In the genomic region with DNA sequence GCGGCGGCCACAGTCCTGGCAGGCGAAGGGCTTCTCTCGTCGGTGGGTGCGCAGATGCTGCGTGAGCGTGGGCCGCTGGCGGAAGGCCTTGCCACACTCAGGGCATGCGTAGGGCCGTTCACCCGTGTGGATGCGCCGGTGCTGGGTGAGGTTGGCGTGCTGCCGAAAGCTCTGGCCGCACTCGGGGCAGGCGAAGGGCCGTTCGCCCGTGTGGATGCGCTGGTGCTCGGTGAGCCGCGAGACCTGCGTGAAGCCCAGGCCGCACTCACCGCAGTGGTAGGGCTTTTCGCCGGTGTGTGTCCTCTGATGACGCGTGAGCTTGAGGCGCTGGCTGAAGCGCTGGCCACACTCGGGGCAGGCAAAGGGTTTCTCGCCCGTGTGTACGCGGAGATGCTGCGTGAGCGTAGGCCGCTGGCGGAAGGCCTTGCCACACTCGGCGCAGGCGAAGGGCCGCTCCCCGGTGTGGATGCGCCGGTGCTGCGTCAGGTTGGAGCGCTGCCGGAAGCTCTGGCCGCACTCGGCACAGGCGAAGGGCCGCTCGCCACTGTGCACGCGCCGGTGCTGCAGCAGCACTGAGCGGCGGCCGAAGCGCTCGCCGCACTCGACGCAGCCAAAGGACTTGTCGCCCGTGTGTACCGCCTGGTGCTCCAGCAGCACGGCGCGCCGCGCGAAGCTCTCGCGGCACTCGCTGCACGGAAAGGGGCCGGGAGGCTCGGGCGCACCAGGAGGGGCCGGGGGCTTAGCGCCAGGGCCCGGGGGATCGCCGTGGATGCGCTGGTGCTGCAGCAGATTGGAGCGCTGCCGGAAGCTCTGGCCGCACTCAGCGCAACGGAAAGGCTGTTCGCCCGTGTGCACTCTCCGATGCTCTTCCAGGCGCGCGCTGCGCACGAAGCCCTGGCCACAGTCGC, we compare ENCODE assay signal across 9 cellular contexts. TPM values are rescaled to one million over a fixed set of nuclear protein-coding genes. Genes with fewer than 3 reads are reported as not detected.
DNase-seq lines count a peak whose midpoint lies in the region; ATAC-seq, FAIRE-seq and TF ChIP-seq lines count a peak whose summit lies in the region.
"Had no signal": no experiment of that assay in that cellular context is flagged by ENCODE, and none has a peak within 500 bp of the region (broad histone marks: within the 10 kb centered on the region; RNA-seq: fewer than 3 reads in every experiment).

No MANE protein-coding gene starts in this region.

- TF ChIP-seq POLR2A in K562 (conservative IDR thresholded peaks at IDR 0.05) = no peak

- DNase-seq in SK-N-SH (peak; percentile 60), K562 (ENCODE audit: extremely low read depth in 1 of 4, low spot score in 3 of 4) (no peak), left kidney (ENCODE audit: low read depth, low spot score) (peak; percentile 76), hepatic stellate cell (ENCODE audit: low spot score) (no peak), NCI-H1436 treated with DMSO at 0.1 percent for 48 hours (lab: John Stamatoyannopoulos, UW) (no peak), SHP77 treated with DMSO at 0.1 percent for 48 hours (lab: John Stamatoyannopoulos, UW) (no peak)

- H3K36me3 ChIP-seq in SK-N-SH (replicated peaks in 1 of 2; ENCODE audit: control insufficient read depth in 1 of 2, insufficient read depth in 2 of 2, low read length in 1 of 2) (peaks cover 3 to 12% of the 10 kb centered on the region in 2 experiments), K562 (ENCODE audit: control insufficient read depth, insufficient read depth, low read length) (peaks cover 11% of the 10 kb centered on the region; the same call in 2 of the 3 replicates)

- H3K9ac ChIP-seq in SK-N-SH (no peak overlapping the region), K562 (ENCODE audit: insufficient read depth in 1 of 2, low read depth in 2 of 2, low read length in 2 of 2) (no peak overlapping the region; a peak in 1 of 4 replicates)

- no TSS peak for BruUV-seq in K562 (replicated peaks; lab: Mats Ljungman, UMichigan)

- intact Hi-C loops in K562 (cut with micrococcal nuclease) = no loop called here

- H3K27ac ChIP-seq in SK-N-SH (ENCODE audit: low read depth in 2 of 2, low read length in 1 of 2) = peak overlapping the region in 1 of 2 experiments; percentile 78; a peak in 1 of 4 replicates
- no peak overlapping the region for H3K27ac ChIP-seq in K562 (ENCODE audit: extremely low read depth, low read depth, low read length)
- peak overlapping the region; percentile 73 for H3K27ac ChIP-seq in temporal lobe (ENCODE audit: low read depth, low read length)

- WGBS in SK-N-SH (ENCODE audit: low lambda C conversion rate) = 56% methylated on average over 32 of the region's 107 CpGs
- WGBS in K562 (ENCODE audit: insufficient coverage, low coverage, missing lambda C conversion rate) = 97% methylated on average over 43 of the region's 107 CpGs

- H3K9me3 ChIP-seq in SK-N-SH (no peaks in the 10 kb centered on the region), K562 (replicated peaks; ENCODE audit: control insufficient read depth, insufficient read depth, low read depth, low read length) (no peaks in the 10 kb centered on the region)

- ATAC-seq in SK-N-SH treated with all-trans-retinoic acid at 6 μM for 48 hours = no peak
- ATAC-seq in K562 = no peak

- H4K20me1 ChIP-seq in SK-N-SH (ENCODE audit: insufficient read depth) (0 out of 2 replicates have a peak, but pooled peaks cover 5% of the 10 kb centered on the region), K562 (replicated peaks; ENCODE audit: control insufficient read depth, insufficient read depth, low read length) (no peaks in the 10 kb centered on the region)

- no peaks in the 10 kb centered on the region for H3K27me3 ChIP-seq in SK-N-SH (ENCODE audit: insufficient read depth)
- no peaks in the 10 kb centered on the region for H3K27me3 ChIP-seq in K562 (ENCODE audit: control insufficient read depth in 2 of 2, insufficient read depth in 2 of 2, low read length in 2 of 2)

- TF ChIP-seq CTCF in SK-N-SH (IDR thresholded peaks at IDR 0.05) (no peak), K562 (IDR thresholded peaks at IDR 0.05 in 2 of 3, conservative IDR thresholded peaks at IDR 0.05 in 1 of 3; ENCODE audit: insufficient read depth in 2 of 3, low read depth in 1 of 3, low read length in 3 of 3) (no peak)

- peaks cover 7 to 43% of the 10 kb centered on the region in 2 experiments; a peak in 3 of 4 replicates for H3K4me1 ChIP-seq in SK-N-SH (ENCODE audit: control insufficient read depth in 1 of 2, insufficient read depth in 2 of 2, low read depth in 1 of 2, low read length in 1 of 2)
- peaks cover 8 to 38% of the 10 kb centered on the region in 2 experiments; a peak in 4 of 5 replicates for H3K4me1 ChIP-seq in K562 (replicated peaks in 1 of 2; ENCODE audit: control insufficient read depth in 2 of 2, insufficient read depth in 2 of 2, low read length in 2 of 2)

- CTCF ChIA-PET in SK-N-SH (lab: Yijun Ruan, JAX) = interaction anchor here (0.7 to 1.5 kb wide), 3 partner anchors 17 to 167 kb away, joined by 3 to 9 read pairs (median 3); a partner anchor contains a TSS
- CTCF ChIA-PET in K562 (lab: Yijun Ruan, JAX; ENCODE audit: low intra/inter-chr PET ratio) = interaction anchor here (0.7 kb wide), 1 partner anchor 19 kb away, joined by 3 read pairs; no protein-coding TSS in a partner anchor

- H3K9me1 ChIP-seq in K562 (ENCODE audit: control insufficient read depth, insufficient read depth, low read length) = no peaks in the 10 kb centered on the region

- in situ Hi-C loops in K562 (cut with MboI) = no loop called here

- H3K4me2 ChIP-seq in SK-N-SH (no peak overlapping the region), K562 (ENCODE audit: insufficient read depth, low read length) (no peak overlapping the region)

- H2AFZ ChIP-seq in SK-N-SH (ENCODE audit: low read depth) (no peak overlapping the region), K562 (ENCODE audit: low read depth, low read length) (no peak overlapping the region)

- peaks cover 22% of the 10 kb centered on the region for H3F3A ChIP-seq in SK-N-SH (replicated peaks; ENCODE audit: insufficient read depth)

- TF ChIP-seq RAD21 in SK-N-SH (IDR thresholded peaks at IDR 0.05; ENCODE audit: low read length) (no peak), K562 (CRISPR knock-in tag; conservative IDR thresholded peaks at IDR 0.05 in 1 of 2, IDR thresholded peaks at IDR 0.05 in 1 of 2) (no peak)

- H3K79me2 ChIP-seq in SK-N-SH (ENCODE audit: insufficient read depth) (peaks cover 13% of the 10 kb centered on the region), K562 (ENCODE audit: control insufficient read depth, insufficient read depth, low read length) (peaks cover 28% of the 10 kb centered on the region)

- POLR2A ChIA-PET in SK-N-SH (lab: Yijun Ruan, JAX) (interaction anchor here (1.1 to 5.7 kb wide), 6 partner anchors 8 to 43 kb away, joined by 3 to 35 read pairs (median 5); a partner anchor contains a TSS), K562 (lab: Yijun Ruan, JAX) (interaction anchor here (0.9 kb wide), 1 partner anchor 9 kb away, joined by 3 read pairs; no protein-coding TSS in a partner anchor)

- FAIRE-seq in K562 (lab: Jason Lieb, UNC) = no peak
- FAIRE-seq: A204.1 had no signal

- TF ChIP-seq EP300 in SK-N-SH (IDR thresholded peaks at IDR 0.05; ENCODE audit: borderline replicate concordance in 1 of 2, low read depth in 1 of 2, low read length in 1 of 2) = no peak
- no peak for TF ChIP-seq EP300 in K562 (IDR thresholded peaks at IDR 0.05; ENCODE audit: low read length)

- H3K4me3 ChIP-seq in SK-N-SH (ENCODE audit: low read depth in 2 of 2, low read length in 1 of 2) (peak overlapping the region in 1 of 2 experiments; percentile 10; a peak in 1 of 4 replicates), K562 (no peak overlapping the region)

- H3K9me2 ChIP-seq in SK-N-SH = no peaks in the 10 kb centered on the region

RNA-seq across cellular contexts. Expression of a gene that starts 4.0 kb away (rescaled TPM):
- 109 and 135 TPM in 2 replicates for polyA plus RNA-seq in SK-N-SH (2012; rRNA removed)
- 102 and 103 TPM in 2 replicates for polyA plus RNA-seq in SK-N-SH (2012; cell fraction: cytosol; rRNA removed)
- polyA plus RNA-seq in SK-N-SH (2012; cell fraction: nucleus; rRNA removed) = 128 and 133 TPM in 2 replicates
- 47.2 and 87.3 TPM in 2 replicates for total RNA-seq in K562 (2011; cell fraction: chromatin; rRNA removed; ENCODE audit: low replicate concordance)
- 77.7 and 87.6 TPM in 2 replicates for total RNA-seq in K562 (2011; cell fraction: nucleolus; rRNA removed)
- 51.2 and 56.4 TPM in 2 replicates for total RNA-seq in K562 (2011; cell fraction: nucleoplasm; rRNA removed)
- total RNA-seq in K562 (2014; rRNA removed) = 101 and 139 TPM in 2 replicates
- total RNA-seq in K562 (2014; rRNA removed; fragmentation: Illumina TruSeq; extraction: Trizol) = 79.2 and 81.1 TPM in 2 replicates
- total RNA-seq in K562 (2015; rRNA removed; fragmentation: Illumina TruSeq; extraction: Trizol) = 85.7 and 86.5 TPM in 2 replicates
- 127 and 131 TPM in 2 replicates for total RNA-seq in K562 (2021)
- 92.0 and 117 TPM in 2 replicates for polyA plus RNA-seq in K562 (2011; rRNA removed)
- 81.3 and 96.5 TPM in 2 replicates for polyA plus RNA-seq in K562 (2011; cell fraction: cytosol; rRNA removed)
- polyA plus RNA-seq in K562 (2011; cell fraction: nucleus; rRNA removed) = 119 and 126 TPM in 2 replicates
- polyA plus RNA-seq in K562 (2012) = 112 and 160 TPM in 2 replicates
- polyA plus RNA-seq in K562 (2014; fragmentation: Illumina TruSeq; extraction: Trizol) = 137 and 163 TPM in 2 replicates
- 1 to 10 TPM in 1 of 2 experiments, under 1 TPM in 1; 0.92 to 1.5 TPM for polyA plus RNA-seq in K562 (2014; fragmentation: Nextera tagmentation; extraction: Ambion mirVana)
- polyA plus RNA-seq in K562 (2014; rRNA removed) = 84.8 and 96.4 TPM in 2 replicates
- 69.1 and 92.2 TPM in 2 replicates for polyA minus RNA-seq in K562 (2011; rRNA and poly(A)+ RNA removed)
- polyA minus RNA-seq in K562 (2011; cell fraction: cytosol; rRNA and poly(A)+ RNA removed) = 57.2 and 68.0 TPM in 2 replicates
- 15.5 and 29.4 TPM in 2 replicates for polyA minus RNA-seq in K562 (2011; cell fraction: nucleus; rRNA and poly(A)+ RNA removed)
- total RNA-seq in temporal lobe = 37.1 TPM

RNA-seq across cellular contexts. Expression of a gene that starts 7.5 kb away (rescaled TPM):
- polyA plus RNA-seq in SK-N-SH (2012; rRNA removed) (308 and 381 TPM in 2 replicates), K562 (2011; rRNA removed) (81.7 and 86.7 TPM in 2 replicates), K562 (2014; fragmentation: Illumina TruSeq; extraction: Trizol) (110 and 112 TPM in 2 replicates), K562 (2014; fragmentation: Nextera tagmentation; extraction: Ambion mirVana) (10 to 100 TPM; 57.6 to 71.1 TPM), K562 (2014; rRNA removed) (154 and 159 TPM in 2 replicates)
- polyA plus RNA-seq in SK-N-SH (2012; cell fraction: cytosol; rRNA removed) = 350 and 388 TPM in 2 replicates
- polyA plus RNA-seq in SK-N-SH (2012; cell fraction: nucleus; rRNA removed) = 218 and 251 TPM in 2 replicates
- total RNA-seq in K562 (2011; cell fraction: chromatin; rRNA removed; ENCODE audit: low replicate concordance) = 34.9 and 55.0 TPM in 2 replicates
- total RNA-seq in K562 (2011; cell fraction: nucleolus; rRNA removed) = 42.5 and 47.5 TPM in 2 replicates
- total RNA-seq in K562 (2011; cell fraction: nucleoplasm; rRNA removed) = 36.2 and 43.3 TPM in 2 replicates
- total RNA-seq in K562 (2014; rRNA removed) (127 and 142 TPM in 2 replicates), K562 (2014; rRNA removed; fragmentation: Illumina TruSeq; extraction: Trizol) (49.3 and 58.4 TPM in 2 replicates), K562 (2015; rRNA removed; fragmentation: Illumina TruSeq; extraction: Trizol) (86.9 and 87.2 TPM in 2 replicates), K562 (2021) (88.4 and 89.8 TPM in 2 replicates), temporal lobe (48.7 TPM)
- 111 and 116 TPM in 2 replicates for polyA plus RNA-seq in K562 (2011; cell fraction: cytosol; rRNA removed)
- polyA plus RNA-seq in K562 (2011; cell fraction: nucleus; rRNA removed) = 72.3 and 77.4 TPM in 2 replicates
- polyA plus RNA-seq in K562 (2012) = 122 and 150 TPM in 2 replicates
- 162 and 173 TPM in 2 replicates for polyA minus RNA-seq in K562 (2011; rRNA and poly(A)+ RNA removed)
- 59.5 and 70.2 TPM in 2 replicates for polyA minus RNA-seq in K562 (2011; cell fraction: cytosol; rRNA and poly(A)+ RNA removed)
- polyA minus RNA-seq in K562 (2011; cell fraction: nucleus; rRNA and poly(A)+ RNA removed) = 15.3 and 24.0 TPM in 2 replicates

RNA-seq across cellular contexts. Expression of a gene that starts 10.8 kb away (rescaled TPM):
- polyA plus RNA-seq in SK-N-SH (2012; rRNA removed) (31.8 and 38.4 TPM in 2 replicates), K562 (2011; rRNA removed) (17.0 and 25.4 TPM in 2 replicates), K562 (2014; fragmentation: Illumina TruSeq; extraction: Trizol) (13.4 and 15.1 TPM in 2 replicates), K562 (2014; fragmentation: Nextera tagmentation; extraction: Ambion mirVana) (1 to 10 TPM in 1 of 2 experiments, under 1 TPM in 1; 0.31 to 1.6 TPM), K562 (2014; rRNA removed) (28.2 and 29.3 TPM in 2 replicates)
- polyA plus RNA-seq in SK-N-SH (2012; cell fraction: cytosol; rRNA removed) = 7.0 and 10.2 TPM in 2 replicates
- 308 and 351 TPM in 2 replicates for polyA plus RNA-seq in SK-N-SH (2012; cell fraction: nucleus; rRNA removed)
- 118 and 203 TPM in 2 replicates for total RNA-seq in K562 (2011; cell fraction: chromatin; rRNA removed; ENCODE audit: low replicate concordance)
- 122 and 125 TPM in 2 replicates for total RNA-seq in K562 (2011; cell fraction: nucleolus; rRNA removed)
- 136 and 199 TPM in 2 replicates for total RNA-seq in K562 (2011; cell fraction: nucleoplasm; rRNA removed)
- total RNA-seq in K562 (2014; rRNA removed) (11.5 and 13.3 TPM in 2 replicates), K562 (2014; rRNA removed; fragmentation: Illumina TruSeq; extraction: Trizol) (5.7 and 6.5 TPM in 2 replicates), K562 (2015; rRNA removed; fragmentation: Illumina TruSeq; extraction: Trizol) (7.2 and 8.3 TPM in 2 replicates), K562 (2021) (18.8 and 19.8 TPM in 2 replicates), temporal lobe (9.6 TPM)
- polyA plus RNA-seq in K562 (2011; cell fraction: cytosol; rRNA removed) = 15.8 and 20.8 TPM in 2 replicates
- polyA plus RNA-seq in K562 (2011; cell fraction: nucleus; rRNA removed) = 140 and 224 TPM in 2 replicates
- 14.1 and 31.8 TPM in 2 replicates for polyA plus RNA-seq in K562 (2012)
- polyA minus RNA-seq in K562 (2011; rRNA and poly(A)+ RNA removed) = 7.8 and 8.5 TPM in 2 replicates
- polyA minus RNA-seq in K562 (2011; cell fraction: cytosol; rRNA and poly(A)+ RNA removed) = 5.7 and 10.1 TPM in 2 replicates
- 27.2 and 29.3 TPM in 2 replicates for polyA minus RNA-seq in K562 (2011; cell fraction: nucleus; rRNA and poly(A)+ RNA removed)

RNA-seq across cellular contexts. Expression of a gene that starts 18.5 kb away (rescaled TPM):
- polyA plus RNA-seq in SK-N-SH (2012; rRNA removed) (321 and 594 TPM in 2 replicates), K562 (2011; rRNA removed) (434 and 1,024 TPM in 2 replicates), K562 (2014; fragmentation: Illumina TruSeq; extraction: Trizol) (640 and 764 TPM in 2 replicates), K562 (2014; fragmentation: Nextera tagmentation; extraction: Ambion mirVana) (10 to 100 TPM; 12.1 to 29.3 TPM), K562 (2014; rRNA removed) (490 and 541 TPM in 2 replicates)
- polyA plus RNA-seq in SK-N-SH (2012; cell fraction: cytosol; rRNA removed) = 191 and 231 TPM in 2 replicates
- polyA plus RNA-seq in SK-N-SH (2012; cell fraction: nucleus; rRNA removed) = 1,222 and 1,964 TPM in 2 replicates
- 526 and 1,695 TPM in 2 replicates for total RNA-seq in K562 (2011; cell fraction: chromatin; rRNA removed; ENCODE audit: low replicate concordance)
- 1,048 and 1,300 TPM in 2 replicates for total RNA-seq in K562 (2011; cell fraction: nucleolus; rRNA removed)
- 609 and 709 TPM in 2 replicates for total RNA-seq in K562 (2011; cell fraction: nucleoplasm; rRNA removed)
- total RNA-seq in K562 (2014; rRNA removed) (779 and 1,386 TPM in 2 replicates), K562 (2014; rRNA removed; fragmentation: Illumina TruSeq; extraction: Trizol) (358 and 467 TPM in 2 replicates), K562 (2015; rRNA removed; fragmentation: Illumina TruSeq; extraction: Trizol) (523 and 570 TPM in 2 replicates), K562 (2021) (752 and 797 TPM in 2 replicates), temporal lobe (289 TPM)
- 553 and 1,059 TPM in 2 replicates for polyA plus RNA-seq in K562 (2011; cell fraction: cytosol; rRNA removed)
- 1,513 and 2,015 TPM in 2 replicates for polyA plus RNA-seq in K562 (2011; cell fraction: nucleus; rRNA removed)
- 1,261 and 1,407 TPM in 2 replicates for polyA plus RNA-seq in K562 (2012)
- polyA minus RNA-seq in K562 (2011; rRNA and poly(A)+ RNA removed) = 826 and 1,247 TPM in 2 replicates
- polyA minus RNA-seq in K562 (2011; cell fraction: cytosol; rRNA and poly(A)+ RNA removed) = 1,076 and 1,289 TPM in 2 replicates
- 406 and 505 TPM in 2 replicates for polyA minus RNA-seq in K562 (2011; cell fraction: nucleus; rRNA and poly(A)+ RNA removed)

RNA-seq across cellular contexts. Expression of a gene that starts 42.8 kb away (rescaled TPM):
- polyA plus RNA-seq in SK-N-SH (2012; rRNA removed) = 7.9 and 11.3 TPM in 2 replicates
- polyA plus RNA-seq in SK-N-SH (2012; cell fraction: cytosol; rRNA removed) = 4.4 and 6.0 TPM in 2 replicates
- 21.0 and 30.6 TPM in 2 replicates for polyA plus RNA-seq in SK-N-SH (2012; cell fraction: nucleus; rRNA removed)
- 5.0 and 18.1 TPM in 2 replicates for total RNA-seq in K562 (2011; cell fraction: chromatin; rRNA removed; ENCODE audit: low replicate concordance)
- 20.8 and 21.2 TPM in 2 replicates for total RNA-seq in K562 (2011; cell fraction: nucleolus; rRNA removed)
- 9.8 and 10.9 TPM in 2 replicates for total RNA-seq in K562 (2011; cell fraction: nucleoplasm; rRNA removed)
- total RNA-seq in K562 (2014; rRNA removed) = 7.2 and 7.8 TPM in 2 replicates
- 0.32 and 0.58 TPM in 2 replicates for total RNA-seq in K562 (2014; rRNA removed; fragmentation: Illumina TruSeq; extraction: Trizol)
- total RNA-seq in K562 (2015; rRNA removed; fragmentation: Illumina TruSeq; extraction: Trizol) = 2.2 and 2.7 TPM in 2 replicates
- total RNA-seq in K562 (2021) = 14.0 and 16.1 TPM in 2 replicates
- polyA plus RNA-seq in K562 (2011; rRNA removed) = 1.4 and 4.0 TPM in 2 replicates
- polyA plus RNA-seq in K562 (2011; cell fraction: cytosol; rRNA removed) = 3.6 and 10.4 TPM in 2 replicates
- polyA plus RNA-seq in K562 (2011; cell fraction: nucleus; rRNA removed) = 7.2 and 14.2 TPM in 2 replicates
- polyA plus RNA-seq in K562 (2012) = 11.7 TPM in 2 replicates
- 1.8 and 4.7 TPM in 2 replicates for polyA plus RNA-seq in K562 (2014; fragmentation: Illumina TruSeq; extraction: Trizol)
- under 1 TPM; 0.08 to 0.13 TPM for polyA plus RNA-seq in K562 (2014; fragmentation: Nextera tagmentation; extraction: Ambion mirVana)
- polyA plus RNA-seq in K562 (2014; rRNA removed) = 5.8 and 6.8 TPM in 2 replicates
- polyA minus RNA-seq in K562 (2011; rRNA and poly(A)+ RNA removed) = 1.9 and 2.0 TPM in 2 replicates
- 5.1 and 6.6 TPM in 2 replicates for polyA minus RNA-seq in K562 (2011; cell fraction: cytosol; rRNA and poly(A)+ RNA removed)
- polyA minus RNA-seq in K562 (2011; cell fraction: nucleus; rRNA and poly(A)+ RNA removed) = 10.7 and 11.2 TPM in 2 replicates
- total RNA-seq in temporal lobe = 5.2 TPM

Comparison
In these comparisons a context has a peak if more than half of its experiments do, and no peak if none do; other contexts are left out.
1. DNase-seq: peak in SK-N-SH (single experiment) and left kidney (single experiment); none in K562 (0 of 4), hepatic stellate cell (single experiment), NCI-H1436 treated with DMSO at 0.1 percent for 48 hours (single experiment) and SHP77 treated with DMSO at 0.1 percent for 48 hours (single experiment).